ENCODE assay signal across 9 cellular contexts in genomic region chr6:136949957-136950356, GRCh38. TPM values are rescaled to one million over a fixed set of nuclear protein-coding genes. Genes with fewer than 3 reads are reported as not detected.
"Had no signal": no experiment of that assay in that cellular context is flagged by ENCODE, and none has a peak within 500 bp of the region (broad histone marks: within the 10 kb centered on the region; RNA-seq: fewer than 3 reads in every experiment).

No MANE protein-coding gene starts in this region.

RNA-seq across cellular contexts. Expression of gene SLC35D3, which starts 27.9 kb away (rescaled TPM):
- total RNA-seq: OCI-LY7, PC-3, PC-9, Right ventricle myocardium inferior, Right ventricle myocardium superior, RPMI7951, SJSA1, SK-MEL-5, T-cell had no signal
